37 cellular contexts compared by ENCODE assay signal in the genomic region with DNA sequence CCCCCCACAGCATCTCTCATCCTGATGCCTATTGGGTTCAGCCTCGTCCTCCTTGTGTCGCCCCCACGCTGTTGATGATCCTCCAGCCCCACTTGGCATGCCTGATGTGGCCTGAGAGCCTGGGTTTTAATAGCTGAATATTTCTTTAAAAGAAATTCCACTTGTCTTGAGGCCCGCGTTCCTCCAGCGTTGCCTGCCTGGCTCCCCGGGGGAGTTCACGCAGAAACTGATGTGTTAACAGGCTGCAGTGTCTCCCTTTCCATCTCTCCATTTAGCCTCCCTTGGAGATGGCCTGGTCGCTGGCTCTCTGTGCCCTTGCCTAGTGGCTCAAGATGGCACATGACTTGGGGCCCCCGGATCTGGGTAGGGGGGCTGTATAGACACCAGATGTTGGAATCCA. TPM values are rescaled to one million over a fixed set of nuclear protein-coding genes. Genes with fewer than 3 reads are reported as not detected.
"Had no signal": no experiment of that assay in that cellular context is flagged by ENCODE, and none has a peak within 500 bp of the region (broad histone marks: within the 10 kb centered on the region; RNA-seq: fewer than 3 reads in every experiment).

No MANE protein-coding gene starts in this region.

- H3K27me3 Mint-ChIP-seq: activated CD8-positive, alpha-beta memory T cell treated with anti-CD3 and anti-CD28 coated beads, Interleukin-2, amount 10 ng/mL, durations not matched to agents 7 days and 5 days; activated naive CD8-positive, alpha-beta T cell had no signal

- H3K27ac ChIP-seq: cardiac muscle cell, Peyer's patch, VCaP had no signal

- H3K4me3 ChIP-seq: cardiac muscle cell, MG63, Peyer's patch had no signal

- H3K36me3 ChIP-seq: cardiac muscle cell, MG63, Peyer's patch had no signal

- H3K27me3 ChIP-seq: cardiac muscle cell, MG63, Peyer's patch had no signal

- H3K4me3 Mint-ChIP-seq: activated B cell treated with CpG ODN at 0.5 μM for 24 hours; activated CD4-positive, alpha-beta memory T cell treated with anti-CD3 and anti-CD28 coated beads for 36 hours; activated CD8-positive, alpha-beta memory T cell treated with anti-CD3 and anti-CD28 coated beads, Interleukin-2, amount 10 ng/mL, durations not matched to agents 7 days and 5 days; activated naive CD4-positive, alpha-beta T cell treated with anti-CD3 and anti-CD28 coated beads, Interleukin-2, amount 10 ng/mL, durations not matched to agents 7 days and 5 days; activated naive CD8-positive, alpha-beta T cell; activated naive CD8-positive, alpha-beta T cell treated with anti-CD3 and anti-CD28 coated beads, Interleukin-2, amount 50 U/mL, for 24 hours; central memory CD8-positive, alpha-beta T cell had no signal

- H3K27ac Mint-ChIP-seq: activated B cell treated with CpG ODN at 0.5 μM for 24 hours; activated CD4-positive, alpha-beta memory T cell treated with anti-CD3 and anti-CD28 coated beads for 36 hours; activated CD8-positive, alpha-beta memory T cell treated with anti-CD3 and anti-CD28 coated beads, Interleukin-2, amount 10 ng/mL, durations not matched to agents 7 days and 5 days; activated naive CD4-positive, alpha-beta T cell treated with anti-CD3 and anti-CD28 coated beads, Interleukin-2, amount 10 ng/mL, durations not matched to agents 7 days and 5 days; activated naive CD8-positive, alpha-beta T cell; activated naive CD8-positive, alpha-beta T cell treated with anti-CD3 and anti-CD28 coated beads, Interleukin-2, amount 50 U/mL, for 24 hours had no signal

- ATAC-seq: activated CD8-positive, alpha-beta memory T cell treated with anti-CD3 and anti-CD28 coated beads, Interleukin-2, amount 10 ng/mL, durations not matched to agents 7 days and 5 days; activated naive CD8-positive, alpha-beta T cell treated with anti-CD3 and anti-CD28 coated beads, Interleukin-2, amount 50 U/mL, for 24 hours; PC-3 had no signal

- H3K4me1 Mint-ChIP-seq: activated B cell treated with CpG ODN at 0.5 μM for 24 hours; activated CD8-positive, alpha-beta memory T cell treated with anti-CD3 and anti-CD28 coated beads, Interleukin-2, amount 10 ng/mL, durations not matched to agents 7 days and 5 days; activated naive CD4-positive, alpha-beta T cell treated with anti-CD3 and anti-CD28 coated beads, Interleukin-2, amount 10 ng/mL, durations not matched to agents 7 days and 5 days; activated naive CD8-positive, alpha-beta T cell treated with anti-CD3 and anti-CD28 coated beads, Interleukin-2, amount 50 U/mL, for 24 hours; central memory CD8-positive, alpha-beta T cell had no signal

- DNase-seq: activated B cell treated with CpG ODN at 0.5 μM for 24 hours; activated CD4-positive, alpha-beta memory T cell treated with anti-CD3 and anti-CD28 coated beads for 36 hours; activated CD4-positive, alpha-beta T cell treated with anti-CD3 and anti-CD28 coated beads for 4 hours; activated CD4-positive, alpha-beta T cell treated with anti-CD3 and anti-CD28 coated beads, Interleukin-2, amount 50 U/mL, for 1 hour; activated CD4-positive, CD25-positive, alpha-beta regulatory T cell treated with anti-CD3 and anti-CD28 coated beads, Interleukin-2, amount 50 U/mL, for 72 hours; activated CD8-positive, alpha-beta memory T cell treated with anti-CD3 and anti-CD28 coated beads for 24 hours; activated CD8-positive, alpha-beta memory T cell treated with anti-CD3 and anti-CD28 coated beads, Interleukin-2, amount 10 ng/mL, durations not matched to agents 7 days and 5 days; activated CD8-positive, alpha-beta memory T cell treated with anti-CD3 and anti-CD28 coated beads, Interleukin-2, amount 50 U/mL, for 48 hours; activated effector memory CD4-positive, alpha-beta T cell treated with Interleukin-2 at 50 U/mL for 16 hours; activated naive CD4-positive, alpha-beta T cell treated with anti-CD3 and anti-CD28 coated beads, Interleukin-2, amount 10 ng/mL, durations not matched to agents 7 days and 5 days; activated naive CD8-positive, alpha-beta T cell treated with anti-CD3 and anti-CD28 coated beads, Interleukin-2, amount 50 U/mL, for 24 hours; activated T-cell treated with anti-CD3 and anti-CD28 coated beads, Interleukin-2, amount 50 U/mL, for 48 hours; Kasumi-1; KG1; MG63; NCI-H1048; NCI-H1105 treated with DMSO at 0.1 percent for 48 hours; NCI-H1436; NCI-H1694; NCI-H1930; NCI-H2081 treated with DMSO at 0.1 percent for 48 hours; NCI-H226; NCI-H524 treated with DMSO at 0.1 percent for 48 hours; PC-3; RPMI8226; SIG-M5; SW 1271; T-helper 1 cell; T-helper 2 cell; T-helper 9 cell had no signal

- H3K4me1 ChIP-seq: Peyer's patch had no signal

- H3K36me3 Mint-ChIP-seq: activated naive CD4-positive, alpha-beta T cell treated with anti-CD3 and anti-CD28 coated beads, Interleukin-2, amount 10 ng/mL, durations not matched to agents 7 days and 5 days had no signal

RNA-seq across cellular contexts. Expression of a gene that starts 9.4 kb away (rescaled TPM):
- total RNA-seq: activated B cell treated with CpG ODN at 0.5 μM for 24 hours; activated CD4-positive, alpha-beta memory T cell treated with anti-CD3 and anti-CD28 coated beads for 36 hours; activated CD8-positive, alpha-beta memory T cell treated with anti-CD3 and anti-CD28 coated beads, Interleukin-2, amount 10 ng/mL, durations not matched to agents 7 days and 5 days; aorta; cardiac muscle cell; NCI-H460; PC-3; Peyer's patch had no signal
- polyA plus RNA-seq: aorta, cardiac muscle cell had no signal
